Comparison of ENCODE assay signal across 8 cellular contexts in the genomic region with DNA sequence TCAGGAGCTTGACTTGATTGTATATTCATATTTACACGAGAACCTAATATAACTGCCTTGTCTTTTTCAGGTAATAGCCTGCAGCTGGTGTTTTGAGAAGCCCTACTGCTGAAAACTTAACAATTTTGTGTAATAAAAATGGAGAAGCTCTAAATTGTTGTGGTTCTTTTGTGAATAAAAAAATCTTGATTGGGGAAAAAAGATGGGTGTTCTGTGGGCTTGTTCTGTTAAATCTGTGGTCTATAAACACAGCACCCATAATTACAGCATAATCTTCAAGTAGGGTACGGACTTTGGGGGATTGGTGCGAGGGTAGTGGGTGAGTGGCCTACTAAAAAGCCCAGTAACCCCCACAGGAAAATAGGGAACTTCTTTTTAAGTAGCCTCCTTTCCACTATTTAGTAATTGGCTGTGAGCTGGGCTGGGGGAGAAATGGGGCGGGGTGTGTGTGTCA. TPM values are rescaled to one million over a fixed set of nuclear protein-coding genes. Genes with fewer than 3 reads are reported as not detected.
DNase-seq lines count a peak whose midpoint lies in the region; ATAC-seq, FAIRE-seq and TF ChIP-seq lines count a peak whose summit lies in the region.

No MANE protein-coding gene starts in this region.

- no peak for DNase-seq in astrocyte (ENCODE audit: low read depth)
- no peak for DNase-seq in NCI-H1417 (lab: John Stamatoyannopoulos, UW)
- no peak for DNase-seq in NCI-H146 treated with DMSO at 0.1 percent for 48 hours (lab: John Stamatoyannopoulos, UW; ENCODE audit: unreplicated experiment)

- H3K27ac ChIP-seq in BLaER1 (peak overlapping the region; percentile 100), astrocyte (ENCODE audit: low read depth, low read length) (peak overlapping the region; percentile 96), muscle layer of duodenum (ENCODE audit: low read length) (peak overlapping the region; percentile 100)

- no peak overlapping the region for H3K4me3 Mint-ChIP-seq in astrocyte (ENCODE audit: unreplicated experiment)

- no peaks in the 10 kb centered on the region for H3K27me3 Mint-ChIP-seq in astrocyte (ENCODE audit: low read depth, unreplicated experiment)

- peaks cover 2% of the 10 kb centered on the region for H3K9me3 Mint-ChIP-seq in astrocyte (ENCODE audit: unreplicated experiment)

- H3K9ac ChIP-seq in BLaER1 = peak overlapping the region; percentile 100
- peak overlapping the region; percentile 100 for H3K9ac ChIP-seq in astrocyte (ENCODE audit: low read length)

- FAIRE-seq in astrocyte (lab: Jason Lieb, UNC) = no peak

- H3K27me3 ChIP-seq in BLaER1 = no peaks in the 10 kb centered on the region
- no peaks in the 10 kb centered on the region for H3K27me3 ChIP-seq in astrocyte (ENCODE audit: insufficient read depth, low read length)
- H3K27me3 ChIP-seq in muscle layer of duodenum (ENCODE audit: low read depth, low read length) = no peaks in the 10 kb centered on the region

- peak overlapping the region; percentile 93 for H3K27ac Mint-ChIP-seq in astrocyte (ENCODE audit: unreplicated experiment)

- no peak overlapping the region for H2AFZ ChIP-seq in astrocyte (ENCODE audit: low read depth, low read length)

- no peak for TF ChIP-seq CTCF in astrocyte (IDR thresholded peaks at IDR 0.05; ENCODE audit: insufficient read depth, low read depth, low read length)

- H3K36me3 Mint-ChIP-seq in astrocyte (ENCODE audit: low read depth, unreplicated experiment) = peaks cover 28% of the 10 kb centered on the region

- peak overlapping the region; percentile 93 for H3K4me2 ChIP-seq in BLaER1
- peak overlapping the region; percentile 84 for H3K4me2 ChIP-seq in astrocyte (ENCODE audit: low read length)

- ATAC-seq in HG03108 (IDR thresholded peaks at IDR 0.05; ENCODE audit: unreplicated experiment) (peak; percentile 4), HG02571 (IDR thresholded peaks at IDR 0.05; ENCODE audit: unreplicated experiment) (no peak), GM18502 (IDR thresholded peaks at IDR 0.05; ENCODE audit: poor library complexity, unreplicated experiment) (no peak)

- H3K4me3 ChIP-seq in BLaER1 (peak overlapping the region; percentile 83), astrocyte (ENCODE audit: insufficient read depth, low read depth, low read length) (peak overlapping the region; percentile 100), muscle layer of duodenum (ENCODE audit: low read depth in 1 of 2, low read length in 2 of 2) (peak overlapping the region; percentile 91 to 96)

- H3K4me1 ChIP-seq in BLaER1 (peaks cover 64% of the 10 kb centered on the region), astrocyte (ENCODE audit: insufficient read depth, low read length) (no peaks in the 10 kb centered on the region), muscle layer of duodenum (ENCODE audit: control insufficient read depth in 1 of 2, insufficient read depth in 2 of 2, low read length in 2 of 2) (peaks cover 17 to 18% of the 10 kb centered on the region in 2 donors)

- H3K9me3 ChIP-seq in BLaER1 (no peaks in the 10 kb centered on the region), astrocyte (ENCODE audit: insufficient read depth, low read depth, low read length) (no peaks in the 10 kb centered on the region), muscle layer of duodenum (ENCODE audit: control insufficient read depth in 1 of 2, low read length in 2 of 2) (no peaks in the 10 kb centered on the region)

- peaks cover 58% of the 10 kb centered on the region for H3K79me2 ChIP-seq in astrocyte (ENCODE audit: insufficient read depth, low read length)

- H3K4me1 Mint-ChIP-seq in astrocyte (ENCODE audit: low read depth, unreplicated experiment) = no peaks in the 10 kb centered on the region

- peaks cover 66% of the 10 kb centered on the region for H4K20me1 ChIP-seq in BLaER1
- peaks cover 60% of the 10 kb centered on the region for H4K20me1 ChIP-seq in astrocyte (ENCODE audit: insufficient read depth, low read length)

- peaks cover 56% of the 10 kb centered on the region for H3K36me3 ChIP-seq in BLaER1
- H3K36me3 ChIP-seq in astrocyte (ENCODE audit: insufficient read depth, low read length) = peaks cover 51% of the 10 kb centered on the region
- H3K36me3 ChIP-seq in muscle layer of duodenum (ENCODE audit: control insufficient read depth in 1 of 2, insufficient read depth in 2 of 2, low read length in 2 of 2) = peaks cover 48 to 52% of the 10 kb centered on the region in 2 donors

RNA-seq across cellular contexts. Expression of a gene that starts 7.5 kb away (rescaled TPM):
- 7,772 and 8,991 TPM in 2 replicates for total RNA-seq in astrocyte

RNA-seq across cellular contexts. Expression of a gene that starts 18.5 kb away (rescaled TPM):
- total RNA-seq in astrocyte = 106 and 128 TPM in 2 replicates

RNA-seq across cellular contexts. Expression of a gene that starts 51.8 kb away (rescaled TPM):
- total RNA-seq in astrocyte = 33.2 and 36.5 TPM in 2 replicates
